In the genomic region with DNA sequence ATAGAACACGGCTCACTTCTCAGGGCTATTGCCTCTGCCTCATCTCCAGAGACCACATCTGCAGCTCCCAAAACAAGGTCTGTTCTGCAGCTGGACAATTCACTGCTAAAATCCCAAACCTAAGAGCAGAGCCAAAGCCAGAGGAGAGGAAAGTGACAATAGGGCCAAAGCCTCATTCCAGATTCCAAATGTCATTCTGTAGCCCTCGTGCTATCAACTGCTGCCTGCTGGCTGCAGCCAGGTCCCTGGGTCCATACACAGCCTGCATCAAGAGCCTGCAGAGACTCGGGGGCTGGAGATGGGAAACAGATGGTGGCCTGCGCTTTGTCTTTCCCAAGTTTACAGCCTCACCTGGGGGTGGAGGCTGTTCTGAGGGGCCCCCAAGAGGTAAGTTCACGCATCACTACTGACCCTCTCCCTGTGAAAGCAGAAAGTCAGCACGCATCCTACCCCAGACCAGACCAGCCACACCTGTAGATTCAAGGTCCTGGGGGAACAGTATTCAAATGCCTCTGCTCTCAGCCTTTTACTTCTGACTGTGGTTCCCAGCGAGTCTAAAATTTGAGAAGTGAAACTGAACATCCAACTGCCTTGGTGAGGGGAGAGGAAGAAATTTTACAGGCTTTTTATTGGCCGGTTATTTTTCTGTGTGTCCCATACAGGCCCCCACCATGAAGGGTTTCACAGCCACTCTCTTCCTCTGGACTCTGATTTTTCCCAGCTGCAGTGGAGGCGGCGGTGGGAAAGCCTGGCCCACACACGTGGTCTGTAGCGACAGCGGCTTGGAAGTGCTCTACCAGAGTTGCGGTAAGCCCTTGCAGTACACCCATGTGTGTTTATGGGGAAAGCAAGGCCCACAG, we compare ENCODE assay signal across 9 cellular contexts. TPM values are rescaled to one million over a fixed set of nuclear protein-coding genes. Genes with fewer than 3 reads are reported as not detected.
DNase-seq lines count a peak whose midpoint lies in the region; ATAC-seq, FAIRE-seq and TF ChIP-seq lines count a peak whose summit lies in the region.
"Had no signal": no experiment of that assay in that cellular context is flagged by ENCODE, and none has a peak within 500 bp of the region (broad histone marks: within the 10 kb centered on the region; RNA-seq: fewer than 3 reads in every experiment).

Gene LY86 (plus strand): TSS at position 657 of the 860 bp plus-strand sequence. CDS start 15 bp downstream, at position 672.

- peak; percentile 92 for DNase-seq in MV-4-11 (lab: John Stamatoyannopoulos, UW)
- DNase-seq in hepatocyte (ENCODE audit: low spot score) = peak; percentile 9
- no peak for DNase-seq in NCI-H2171 (lab: John Stamatoyannopoulos, UW)
- DNase-seq in stimulated activated CD4-positive, alpha-beta T cell treated with anti-CD3 and anti-CD28 coated beads, Interleukin-12 subunit alpha, Interleukin-12 subunit beta, amount 100 ng/mL, for 4 hours = no peak
- DNase-seq in activated CD4-positive, alpha-beta T cell treated with anti-CD3 and anti-CD28 coated beads, Interleukin-2, amount 50 U/mL, for 1 hour = no peak
- no peak for DNase-seq in HTR-8/SVneo (ENCODE audit: insufficient read length, low spot score)

- H3K27me3 ChIP-seq in hepatocyte = no peaks in the 10 kb centered on the region

- H4K20me1 ChIP-seq in hepatocyte (ENCODE audit: insufficient read depth, poor library complexity, severe bottlenecking) = no peaks in the 10 kb centered on the region

- H2AFZ ChIP-seq in hepatocyte = no peak within 1 kb of the TSS

- FAIRE-seq in HTR-8/SVneo (lab: Jason Lieb, UNC) = no peak

- H3K9me3 ChIP-seq in hepatocyte (ENCODE audit: low read depth) = no peaks in the 10 kb centered on the region

- H3K79me2 ChIP-seq in hepatocyte = no peaks in the 10 kb centered on the region

- no peak for TF ChIP-seq CTCF in hepatocyte (IDR thresholded peaks at IDR 0.05; ENCODE audit: poor library complexity)

- no peaks in the 10 kb centered on the region for H3K4me1 ChIP-seq in hepatocyte (ENCODE audit: insufficient read depth)

- WGBS in hepatocyte (ENCODE audit: low lambda C conversion rate, missing lambda C conversion rate) = 62% methylated on average over 14 of the region's 14 CpGs

- H3K36me3 ChIP-seq in hepatocyte (replicated peaks; ENCODE audit: insufficient read depth, low read depth) = no peaks in the 10 kb centered on the region

- no peak within 1 kb of the TSS for H3K4me3 ChIP-seq in hepatocyte

- H3K9me2 ChIP-seq in hepatocyte (replicated peaks; ENCODE audit: insufficient read depth) = no peaks in the 10 kb centered on the region

- peak within 1 kb of the TSS; percentile 20 for H3K27ac ChIP-seq in hepatocyte

- ATAC-seq in GM18508 (IDR thresholded peaks at IDR 0.05; ENCODE audit: insufficient read depth, unreplicated experiment) (peak; percentile 39), GM21723 (IDR thresholded peaks at IDR 0.05; ENCODE audit: unreplicated experiment) (peak; percentile 52)

- H3K4me2 ChIP-seq in hepatocyte = peak within 1 kb of the TSS; percentile 53

RNA-seq across cellular contexts. Expression of gene LY86, which starts in this region (rescaled TPM):
- total RNA-seq in hepatocyte = 0.27 TPM in 1 of 2 replicates, not detected in the other
- 0.60 and 0.82 TPM in 2 replicates for polyA plus RNA-seq in hepatocyte
- total RNA-seq: NCI-H460 had no signal

Comparison
In these comparisons a context has a peak if more than half of its experiments do, and no peak if none do; other contexts are left out.
1. Peak in DNase-seq, H3K27ac ChIP-seq and H3K4me2 ChIP-seq in hepatocyte; RNA of the gene not detected or under 1 TPM.